ENCODE assay signal across 9 cellular contexts in the genomic region with DNA sequence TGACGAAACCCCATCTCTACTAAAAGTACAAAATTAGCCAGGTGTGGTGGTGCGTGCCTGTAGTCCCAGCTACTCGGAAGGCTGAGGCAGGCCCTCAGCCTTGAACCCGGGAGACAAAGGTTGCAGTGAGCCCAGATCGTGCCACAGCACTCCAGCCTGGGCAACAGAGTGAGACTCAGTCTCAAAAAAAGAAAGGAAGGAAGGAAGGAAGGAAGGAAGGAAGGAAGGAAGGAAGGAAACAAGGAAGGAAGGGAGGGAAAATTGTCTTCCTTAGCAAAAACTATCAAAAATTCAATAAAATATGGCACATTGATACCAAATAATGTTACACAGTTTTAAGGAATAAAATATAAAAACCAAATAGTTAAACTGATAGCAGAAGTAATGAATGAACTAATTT. TPM values are rescaled to one million over a fixed set of nuclear protein-coding genes. Genes with fewer than 3 reads are reported as not detected.
"Had no signal": no experiment of that assay in that cellular context is flagged by ENCODE, and none has a peak within 500 bp of the region (broad histone marks: within the 10 kb centered on the region; RNA-seq: fewer than 3 reads in every experiment).

No MANE protein-coding gene starts in this region.

RNA-seq across cellular contexts. Expression of a gene that starts 54.5 kb away (rescaled TPM):
- total RNA-seq: activated CD4-positive, alpha-beta memory T cell treated with anti-CD3 and anti-CD28 coated beads for 36 hours; activated CD4-positive, alpha-beta memory T cell treated with anti-CD3 and anti-CD28 coated beads, Interleukin-2, amount 10 ng/mL, durations not matched to agents 7 days and 5 days; activated CD4-positive, alpha-beta T cell treated with anti-CD3 and anti-CD28 coated beads for 36 hours; activated CD4-positive, alpha-beta T cell treated with anti-CD3 and anti-CD28 coated beads, Interleukin-2, amount 10 ng/mL, durations not matched to agents 24 days and 14 days; activated CD4-positive, alpha-beta T cell treated with anti-CD3 and anti-CD28 coated beads, Interleukin-2, amount 10 ng/mL, durations not matched to agents 7 days and 5 days; activated CD8-positive, alpha-beta memory T cell treated with anti-CD3 and anti-CD28 coated beads, Interleukin-2, amount 10 ng/mL, durations not matched to agents 7 days and 5 days; activated CD8-positive, alpha-beta T cell treated with anti-CD3 and anti-CD28 coated beads for 36 hours; activated CD8-positive, alpha-beta T cell treated with anti-CD3 and anti-CD28 coated beads, Interleukin-2, amount 10 ng/mL, durations not matched to agents 7 days and 5 days; T-helper 2 cell treated with Interferon-gamma antibody and Interleukin-4, amounts not matched to agents 100 ng/mL and 5 ng/mL, for 36 hours had no signal
